Comparison of ENCODE assay signal across 2 cellular contexts in genomic region chr2:17520761-17521160, GRCh38.
TF ChIP-seq lines count a peak whose summit lies in the region.

No MANE protein-coding gene starts in this region.

TF ChIP-seq in GM23338, 12 proteins besides CTCF, POLR2A, EP300 and RAD21:
- no peak for TF ChIP-seq POLR2AphosphoS5 (IDR thresholded peaks at IDR 0.05; ENCODE audit: low read depth)
- TF ChIP-seq CREB1 (CRISPR knock-in tag; IDR thresholded peaks at IDR 0.05; ENCODE audit: low read depth), result 0 out of 2 replicates have a peak, but pooled peaks have one; percentile 6

TF ChIP-seq in GM12878, 131 proteins besides CTCF, POLR2A, EP300 and RAD21:
- no peak for TF ChIP-seq REST (IDR thresholded peaks at IDR 0.05; ENCODE audit: low read depth, low read length)
- peak; percentile 62 for TF ChIP-seq CREM (IDR thresholded peaks at IDR 0.05; ENCODE audit: low read depth)
- TF ChIP-seq CREB1 (IDR thresholded peaks at IDR 0.05; ENCODE audit: low read depth), result peak; percentile 78
- TF ChIP-seq RFX5 (IDR thresholded peaks at IDR 0.05; ENCODE audit: low read depth, low read length), result peak; percentile 96
